Comparison of ENCODE assay signal across 34 cellular contexts in genomic region chr1:199197695-199198094, GRCh38.
"Had no signal": no experiment of that assay in that cellular context is flagged by ENCODE, and none has a peak within 500 bp of the region (broad histone marks: within the 10 kb centered on the region; RNA-seq: fewer than 3 reads in every experiment).

No MANE protein-coding gene starts in this region.

- H3K4me3 ChIP-seq: MG63 had no signal

- H3K36me3 ChIP-seq: MG63 had no signal

- DNase-seq: Karpas-422, Kasumi-1, MG63, MM.1S, MV-4-11, NCI-H1048, NCI-H1092, NCI-H1092 treated with DMSO at 0.1 percent for 48 hours, NCI-H1105, NCI-H1105 treated with DMSO at 0.1 percent for 48 hours, NCI-H1417, NCI-H1417 treated with DMSO at 0.1 percent for 48 hours, NCI-H1436, NCI-H1436 treated with DMSO at 0.1 percent for 48 hours, NCI-H146, NCI-H1694, NCI-H1694 treated with DMSO at 0.1 percent for 48 hours, NCI-H187, NCI-H187 treated with DMSO at 0.1 percent for 48 hours, NCI-H1930, NCI-H2029, NCI-H2029 treated with DMSO at 0.1 percent for 48 hours, NCI-H2081, NCI-H2081 treated with DMSO at 0.1 percent for 48 hours, NCI-H2107, NCI-H2171, NCI-H2171 treated with DMSO at 0.1 percent for 48 hours, NCI-H2227 treated with DMSO at 0.1 percent for 48 hours, NCI-H345, NCI-H446, NCI-H446 treated with DMSO at 0.1 percent for 48 hours, NCI-H510A, NCI-H510A treated with DMSO at 0.1 percent for 48 hours, NCI-H524 had no signal

- H3K9me3 ChIP-seq: MG63 had no signal
